ENCODE assay signal across 13 cellular contexts in genomic region chr9:94081864-94082468, GRCh38.
"Had no signal": no experiment of that assay in that cellular context is flagged by ENCODE, and none has a peak within 500 bp of the region (broad histone marks: within the 10 kb centered on the region; RNA-seq: fewer than 3 reads in every experiment).

No MANE protein-coding gene starts in this region.

- DNase-seq: activated CD4-positive, alpha-beta T cell treated with anti-CD3 and anti-CD28 coated beads, Interleukin-2, amount 50 U/mL, for 1 hour; activated effector memory CD4-positive, alpha-beta T cell treated with Interleukin-2 at 50 U/mL for 16 hours; activated T-cell treated with anti-CD3 and anti-CD28 coated beads, Interleukin-2, amount 50 U/mL, for 24 hours; amniotic stem cell; body of pancreas; erythroblast; foreskin fibroblast; glutamatergic neuron; midbrain; stimulated activated CD4-positive, alpha-beta T cell treated with anti-CD3 and anti-CD28 coated beads, Interleukin-12 subunit alpha, Interleukin-12 subunit beta, amount 100 ng/mL, for 4 hours; stimulated activated CD8-positive, alpha-beta memory T cell treated with anti-CD3 and anti-CD28 coated beads, Interleukin-4, amount 100 ng/mL, for 48 hours; stimulated activated naive CD8-positive, alpha-beta T cell treated with anti-CD3 and anti-CD28 coated beads, Interleukin-15, Interleukin-2, amounts not matched to agents 100 U/mL and 50 U/mL, for 24 hours; uterus had no signal

- ATAC-seq: body of pancreas had no signal

- H3K4me3 ChIP-seq: body of pancreas, uterus had no signal

- H3K27ac ChIP-seq: body of pancreas had no signal
